In the genomic region with DNA sequence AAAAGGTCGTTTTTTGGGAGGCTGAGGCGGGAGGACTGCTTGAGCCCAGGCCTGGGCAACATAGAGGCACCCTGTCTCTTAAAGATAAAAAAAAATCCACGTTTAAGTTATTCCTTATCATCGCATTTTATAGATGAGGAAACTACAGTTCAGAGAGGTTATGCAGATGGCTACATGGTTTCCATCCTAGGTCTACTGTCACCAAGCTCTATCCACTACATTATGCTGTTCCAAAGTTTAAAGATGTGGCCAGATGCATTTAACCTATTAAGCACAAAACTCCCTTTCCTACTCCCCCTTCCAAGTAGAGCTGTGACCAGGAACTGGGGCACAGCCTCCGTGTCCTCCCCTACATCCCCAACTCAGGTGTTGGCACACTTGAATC, we compare ENCODE assay signal across 8 cellular contexts. TPM values are rescaled to one million over a fixed set of nuclear protein-coding genes. Genes with fewer than 3 reads are reported as not detected.
DNase-seq lines count a peak whose midpoint lies in the region; ATAC-seq and TF ChIP-seq lines count a peak whose summit lies in the region.

No MANE protein-coding gene starts in this region.

- peak overlapping the region; percentile 69 for H2AFZ ChIP-seq in osteoblast (ENCODE audit: low read length)

- H3K9ac ChIP-seq in NT2/D1 (ENCODE audit: insufficient read length, low read depth) = peak overlapping the region; percentile 85

- H3K9me3 ChIP-seq in CD4-positive, CD25-positive, alpha-beta regulatory T cell (ENCODE audit: control insufficient read depth in 2 of 2, low read length in 2 of 2) = no peaks in the 10 kb centered on the region
- H3K9me3 ChIP-seq in NT2/D1 (ENCODE audit: insufficient read depth, low read length) (no peaks in the 10 kb centered on the region), osteoblast (ENCODE audit: low read depth, low read length) (no peaks in the 10 kb centered on the region)

- peaks cover 39% of the 10 kb centered on the region for H3K4me1 ChIP-seq in CD4-positive, CD25-positive, alpha-beta regulatory T cell (ENCODE audit: control insufficient read depth, insufficient read depth, low read length, poor library complexity, severe bottlenecking)
- H3K4me1 ChIP-seq in NT2/D1 (ENCODE audit: insufficient read depth, insufficient read length) (no peaks in the 10 kb centered on the region), osteoblast (ENCODE audit: insufficient read depth, low read length) (peaks cover 44% of the 10 kb centered on the region)

- peaks cover 48 to 73% (median 63%) of the 10 kb centered on the region in 4 donors for H3K4me1 Mint-ChIP-seq in CD4-positive, CD25-positive, alpha-beta regulatory T cell
- H3K4me1 Mint-ChIP-seq in endothelial cell (ENCODE audit: unreplicated experiment) = peaks cover 41% of the 10 kb centered on the region

- no peak for ATAC-seq in CD4-positive, CD25-positive, alpha-beta regulatory T cell (ENCODE audit: low read depth in 2 of 2)

- H3K4me3 ChIP-seq in CD4-positive, CD25-positive, alpha-beta regulatory T cell (ENCODE audit: low read depth, low read length) = peak overlapping the region; percentile 94
- H3K4me3 ChIP-seq in NT2/D1 (ENCODE audit: insufficient read length, low read depth) (peak overlapping the region; percentile 82), osteoblast (ENCODE audit: insufficient read depth, low read length) (peak overlapping the region; percentile 78)

- peaks cover 43% of the 10 kb centered on the region for H4K20me1 ChIP-seq in osteoblast (ENCODE audit: insufficient read depth, low read length)

- H3K79me2 ChIP-seq in osteoblast (ENCODE audit: insufficient read depth, low read length) = peaks cover 85% of the 10 kb centered on the region

- no peaks in the 10 kb centered on the region for H3K27me3 ChIP-seq in CD4-positive, CD25-positive, alpha-beta regulatory T cell (ENCODE audit: control insufficient read depth, insufficient read depth, low read length)
- H3K27me3 ChIP-seq in NT2/D1 (ENCODE audit: insufficient read depth, insufficient read length) (peaks cover 2% of the 10 kb centered on the region), osteoblast (ENCODE audit: insufficient read depth, low read length) (no peaks in the 10 kb centered on the region)

- no peaks in the 10 kb centered on the region for H3K36me3 ChIP-seq in CD4-positive, CD25-positive, alpha-beta regulatory T cell (ENCODE audit: control insufficient read depth, insufficient read depth, low read length)
- H3K36me3 ChIP-seq in NT2/D1 (ENCODE audit: insufficient read depth, insufficient read length, low read length) (peaks cover 36% of the 10 kb centered on the region), osteoblast (ENCODE audit: insufficient read depth, low read length) (no peaks in the 10 kb centered on the region)

- no peak for DNase-seq in CD4-positive, CD25-positive, alpha-beta regulatory T cell
- DNase-seq in NT2/D1 (ENCODE audit: low read depth, low spot score) (no peak), endothelial cell (ENCODE audit: low spot score) (no peak), osteoblast (ENCODE audit: insufficient read length, low spot score, missing footprints) (peak; percentile 91), DMS79 treated with DMSO at 0.1 percent for 48 hours (lab: John Stamatoyannopoulos, UW) (no peak), dedifferentiated amniotic fluid mesenchymal stem cell (ENCODE audit: extremely low spot score) (no peak), NCI-H1417 treated with DMSO at 0.1 percent for 48 hours (lab: John Stamatoyannopoulos, UW) (no peak), UCSD-AML1 (lab: John Stamatoyannopoulos, UW; ENCODE audit: unreplicated experiment) (no peak)

- peak overlapping the region; percentile 89 for H3K4me2 ChIP-seq in osteoblast (ENCODE audit: insufficient read depth, low read length)

- H3K27ac ChIP-seq in CD4-positive, CD25-positive, alpha-beta regulatory T cell (ENCODE audit: insufficient read depth, low read length, poor library complexity, severe bottlenecking) = no peak overlapping the region
- peak overlapping the region; percentile 42 for H3K27ac ChIP-seq in osteoblast (ENCODE audit: low read depth, low read length)

- H3K4me3 Mint-ChIP-seq in CD4-positive, CD25-positive, alpha-beta regulatory T cell = peak overlapping the region; percentile 91 to 99 (median 95)
- peak overlapping the region; percentile 97 for H3K4me3 Mint-ChIP-seq in endothelial cell (ENCODE audit: unreplicated experiment)

- H3K9me3 Mint-ChIP-seq in CD4-positive, CD25-positive, alpha-beta regulatory T cell = peaks cover 0 to 1% (median 0%) of the 10 kb centered on the region in 7 donors
- no peaks in the 10 kb centered on the region for H3K9me3 Mint-ChIP-seq in endothelial cell (ENCODE audit: unreplicated experiment)

- peaks cover 8% of the 10 kb centered on the region for H3K36me3 Mint-ChIP-seq in CD4-positive, CD25-positive, alpha-beta regulatory T cell
- H3K36me3 Mint-ChIP-seq in endothelial cell (ENCODE audit: low read depth, unreplicated experiment) = peaks cover 7% of the 10 kb centered on the region

- no peaks in the 10 kb centered on the region for H3K27me3 Mint-ChIP-seq in CD4-positive, CD25-positive, alpha-beta regulatory T cell
- H3K27me3 Mint-ChIP-seq in endothelial cell (ENCODE audit: unreplicated experiment) = peaks cover 4% of the 10 kb centered on the region

- peak overlapping the region; percentile 82 to 95 (median 90) for H3K27ac Mint-ChIP-seq in CD4-positive, CD25-positive, alpha-beta regulatory T cell
- H3K27ac Mint-ChIP-seq in endothelial cell (ENCODE audit: unreplicated experiment) = peak overlapping the region; percentile 76

- TF ChIP-seq CTCF in endothelial cell (IDR thresholded peaks at IDR 0.05; ENCODE audit: unreplicated experiment) (no peak), osteoblast (IDR thresholded peaks at IDR 0.05; ENCODE audit: extremely low read depth, low read depth, low read length) (no peak)

RNA-seq across cellular contexts. Expression of a gene that starts 1.4 kb away (rescaled TPM):
- 33.6 TPM for total RNA-seq in CD4-positive, CD25-positive, alpha-beta regulatory T cell
- polyA plus RNA-seq in CD4-positive, CD25-positive, alpha-beta regulatory T cell = 10 to 100 TPM in 1 of 4 donors, 1 to 10 TPM in 3; 4.6 to 11.3 (median 5.4) TPM
- total RNA-seq in endothelial cell (ENCODE audit: unreplicated experiment) = 25.3 TPM
- 13.4 and 14.4 TPM in 2 replicates for total RNA-seq in osteoblast

RNA-seq across cellular contexts. Expression of a gene that starts 1.5 kb away (rescaled TPM):
- 10.4 TPM for total RNA-seq in CD4-positive, CD25-positive, alpha-beta regulatory T cell
- 10 to 100 TPM in 1 of 4 donors, 1 to 10 TPM in 3; 2.9 to 10.2 (median 5.3) TPM for polyA plus RNA-seq in CD4-positive, CD25-positive, alpha-beta regulatory T cell
- 10.6 TPM for total RNA-seq in endothelial cell (ENCODE audit: unreplicated experiment)
- total RNA-seq in osteoblast = 7.7 and 9.0 TPM in 2 replicates
